ENCODE assay signal across 1 cellular context in genomic region chr1:244424649-244425334, GRCh38.
TF ChIP-seq lines count a peak whose summit lies in the region.

No MANE protein-coding gene starts in this region.

TF ChIP-seq in WTC11, 78 proteins besides CTCF, POLR2A, EP300 and RAD21:
- TF ChIP-seq STAT6 (CRISPR knock-in tag; conservative IDR thresholded peaks at IDR 0.05; ENCODE audit: low read depth) = no peak
- TF ChIP-seq TCF7 (CRISPR knock-in tag; IDR thresholded peaks at IDR 0.05; ENCODE audit: low read depth) = no peak
- no peak for TF ChIP-seq MYBL2 (CRISPR knock-in tag; IDR thresholded peaks at IDR 0.05)
- TF ChIP-seq MXD4 (CRISPR knock-in tag; IDR thresholded peaks at IDR 0.05; ENCODE audit: borderline replicate concordance) = no peak
- TF ChIP-seq OVOL2 (CRISPR knock-in tag; IDR thresholded peaks at IDR 0.05; ENCODE audit: borderline replicate concordance) = no peak
- TF ChIP-seq ESRRA (CRISPR knock-in tag; IDR thresholded peaks at IDR 0.05; ENCODE audit: borderline replicate concordance) = no peak
- TF ChIP-seq NR1H2 (CRISPR knock-in tag; IDR thresholded peaks at IDR 0.05) = no peak
- TF ChIP-seq MLX (CRISPR knock-in tag; IDR thresholded peaks at IDR 0.05) = no peak
- TF ChIP-seq USF2 (CRISPR knock-in tag; IDR thresholded peaks at IDR 0.05) = no peak
- TF ChIP-seq ZBTB43 (CRISPR knock-in tag; IDR thresholded peaks at IDR 0.05) = no peak
- no peak for TF ChIP-seq CDX4 (CRISPR knock-in tag; IDR thresholded peaks at IDR 0.05; ENCODE audit: borderline replicate concordance)
- no peak for TF ChIP-seq ZNF512 (CRISPR knock-in tag; IDR thresholded peaks at IDR 0.05; ENCODE audit: borderline replicate concordance)
- TF ChIP-seq GABPB1 (CRISPR knock-in tag; IDR thresholded peaks at IDR 0.05) = no peak
- no peak for TF ChIP-seq SOX15 (CRISPR knock-in tag; IDR thresholded peaks at IDR 0.05)
- no peak for TF ChIP-seq NFATC4 (CRISPR knock-in tag; IDR thresholded peaks at IDR 0.05)
TF ChIP-seq in WTC11: peak in this region for 0.
